Comparison of ENCODE assay signal across 1 cellular context in the genomic region with DNA sequence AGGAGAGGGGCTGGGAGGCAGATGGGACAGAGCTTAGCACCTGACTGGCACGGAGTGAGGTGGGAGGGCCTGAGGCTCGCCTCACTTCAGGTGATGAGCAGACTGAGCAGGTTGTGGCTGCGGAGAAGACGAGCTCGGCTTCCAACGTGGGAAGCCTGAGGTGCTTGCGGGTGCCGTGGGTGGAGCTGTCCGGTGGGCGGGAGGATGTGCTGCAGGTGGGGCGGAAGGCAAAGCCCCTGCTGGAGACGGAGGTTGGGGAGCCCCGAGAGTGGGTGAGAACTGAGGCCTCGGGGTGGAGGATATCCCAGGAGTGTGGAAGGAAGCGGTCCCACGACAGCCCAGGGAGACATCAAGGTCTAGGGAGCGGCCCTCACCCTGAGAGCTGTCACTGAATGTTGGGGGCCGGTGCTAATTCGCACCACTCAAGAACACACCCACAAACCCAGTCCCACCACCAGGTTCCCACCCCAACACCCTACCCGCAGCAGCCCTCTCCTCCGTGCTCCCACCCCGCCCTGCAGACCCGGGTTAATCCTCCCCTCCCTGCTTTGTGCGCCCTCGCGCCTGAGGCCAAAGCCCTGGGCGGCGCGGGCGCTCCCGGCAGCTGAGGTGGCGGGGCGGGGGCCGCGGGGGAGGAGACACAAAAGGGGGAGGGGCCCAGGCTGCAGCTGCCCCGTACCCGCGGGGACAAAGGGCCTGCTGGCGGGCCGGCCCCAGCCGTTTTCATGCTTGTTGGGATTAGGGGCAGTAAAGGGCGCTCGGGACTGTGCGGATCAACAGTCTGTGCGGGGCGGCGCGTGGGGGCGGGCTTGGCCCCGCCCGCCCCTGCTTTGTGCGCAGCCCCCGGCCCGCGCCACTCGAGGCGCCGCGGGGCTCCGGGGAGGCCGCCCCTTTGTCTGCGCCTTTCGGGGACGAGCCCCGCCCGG.
TF ChIP-seq lines count a peak whose summit lies in the region.

No MANE protein-coding gene starts in this region.

TF ChIP-seq in HEK293, 187 proteins besides CTCF, POLR2A, EP300 and RAD21 (continued from another document):
- TF ChIP-seq, protein P1, sequence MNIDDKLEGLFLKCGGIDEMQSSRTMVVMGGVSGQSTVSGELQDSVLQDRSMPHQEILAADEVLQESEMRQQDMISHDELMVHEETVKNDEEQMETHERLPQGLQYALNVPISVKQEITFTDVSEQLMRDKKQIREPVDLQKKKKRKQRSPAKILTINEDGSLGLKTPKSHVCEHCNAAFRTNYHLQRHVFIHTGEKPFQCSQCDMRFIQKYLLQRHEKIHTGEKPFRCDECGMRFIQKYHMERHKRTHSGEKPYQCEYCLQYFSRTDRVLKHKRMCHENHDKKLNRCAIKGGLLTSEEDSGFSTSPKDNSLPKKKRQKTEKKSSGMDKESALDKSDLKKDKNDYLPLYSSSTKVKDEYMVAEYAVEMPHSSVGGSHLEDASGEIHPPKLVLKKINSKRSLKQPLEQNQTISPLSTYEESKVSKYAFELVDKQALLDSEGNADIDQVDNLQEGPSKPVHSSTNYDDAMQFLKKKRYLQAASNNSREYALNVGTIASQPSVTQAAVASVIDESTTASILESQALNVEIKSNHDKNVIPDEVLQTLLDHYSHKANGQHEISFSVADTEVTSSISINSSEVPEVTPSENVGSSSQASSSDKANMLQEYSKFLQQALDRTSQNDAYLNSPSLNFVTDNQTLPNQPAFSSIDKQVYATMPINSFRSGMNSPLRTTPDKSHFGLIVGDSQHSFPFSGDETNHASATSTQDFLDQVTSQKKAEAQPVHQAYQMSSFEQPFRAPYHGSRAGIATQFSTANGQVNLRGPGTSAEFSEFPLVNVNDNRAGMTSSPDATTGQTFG (tag by site-specific recombination; IDR thresholded peaks at IDR 0.05; ENCODE audit: borderline replicate concordance) = no peak
- TF ChIP-seq, protein P2, sequence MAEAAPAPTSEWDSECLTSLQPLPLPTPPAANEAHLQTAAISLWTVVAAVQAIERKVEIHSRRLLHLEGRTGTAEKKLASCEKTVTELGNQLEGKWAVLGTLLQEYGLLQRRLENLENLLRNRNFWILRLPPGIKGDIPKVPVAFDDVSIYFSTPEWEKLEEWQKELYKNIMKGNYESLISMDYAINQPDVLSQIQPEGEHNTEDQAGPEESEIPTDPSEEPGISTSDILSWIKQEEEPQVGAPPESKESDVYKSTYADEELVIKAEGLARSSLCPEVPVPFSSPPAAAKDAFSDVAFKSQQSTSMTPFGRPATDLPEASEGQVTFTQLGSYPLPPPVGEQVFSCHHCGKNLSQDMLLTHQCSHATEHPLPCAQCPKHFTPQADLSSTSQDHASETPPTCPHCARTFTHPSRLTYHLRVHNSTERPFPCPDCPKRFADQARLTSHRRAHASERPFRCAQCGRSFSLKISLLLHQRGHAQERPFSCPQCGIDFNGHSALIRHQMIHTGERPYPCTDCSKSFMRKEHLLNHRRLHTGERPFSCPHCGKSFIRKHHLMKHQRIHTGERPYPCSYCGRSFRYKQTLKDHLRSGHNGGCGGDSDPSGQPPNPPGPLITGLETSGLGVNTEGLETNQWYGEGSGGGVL (tag by site-specific recombination; IDR thresholded peaks at IDR 0.05) = peak; percentile 89
- TF ChIP-seq, protein P3, sequence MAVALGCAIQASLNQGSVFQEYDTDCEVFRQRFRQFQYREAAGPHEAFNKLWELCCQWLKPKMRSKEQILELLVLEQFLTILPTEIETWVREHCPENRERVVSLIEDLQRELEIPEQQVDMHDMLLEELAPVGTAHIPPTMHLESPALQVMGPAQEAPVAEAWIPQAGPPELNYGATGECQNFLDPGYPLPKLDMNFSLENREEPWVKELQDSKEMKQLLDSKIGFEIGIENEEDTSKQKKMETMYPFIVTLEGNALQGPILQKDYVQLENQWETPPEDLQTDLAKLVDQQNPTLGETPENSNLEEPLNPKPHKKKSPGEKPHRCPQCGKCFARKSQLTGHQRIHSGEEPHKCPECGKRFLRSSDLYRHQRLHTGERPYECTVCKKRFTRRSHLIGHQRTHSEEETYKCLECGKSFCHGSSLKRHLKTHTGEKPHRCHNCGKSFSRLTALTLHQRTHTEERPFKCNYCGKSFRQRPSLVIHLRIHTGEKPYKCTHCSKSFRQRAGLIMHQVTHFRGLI (tag by site-specific recombination; IDR thresholded peaks at IDR 0.05) = peak; percentile 69
- TF ChIP-seq ZFP41 (tag by site-specific recombination; IDR thresholded peaks at IDR 0.05; ENCODE audit: borderline replicate concordance) = no peak
- TF ChIP-seq, protein P4, sequence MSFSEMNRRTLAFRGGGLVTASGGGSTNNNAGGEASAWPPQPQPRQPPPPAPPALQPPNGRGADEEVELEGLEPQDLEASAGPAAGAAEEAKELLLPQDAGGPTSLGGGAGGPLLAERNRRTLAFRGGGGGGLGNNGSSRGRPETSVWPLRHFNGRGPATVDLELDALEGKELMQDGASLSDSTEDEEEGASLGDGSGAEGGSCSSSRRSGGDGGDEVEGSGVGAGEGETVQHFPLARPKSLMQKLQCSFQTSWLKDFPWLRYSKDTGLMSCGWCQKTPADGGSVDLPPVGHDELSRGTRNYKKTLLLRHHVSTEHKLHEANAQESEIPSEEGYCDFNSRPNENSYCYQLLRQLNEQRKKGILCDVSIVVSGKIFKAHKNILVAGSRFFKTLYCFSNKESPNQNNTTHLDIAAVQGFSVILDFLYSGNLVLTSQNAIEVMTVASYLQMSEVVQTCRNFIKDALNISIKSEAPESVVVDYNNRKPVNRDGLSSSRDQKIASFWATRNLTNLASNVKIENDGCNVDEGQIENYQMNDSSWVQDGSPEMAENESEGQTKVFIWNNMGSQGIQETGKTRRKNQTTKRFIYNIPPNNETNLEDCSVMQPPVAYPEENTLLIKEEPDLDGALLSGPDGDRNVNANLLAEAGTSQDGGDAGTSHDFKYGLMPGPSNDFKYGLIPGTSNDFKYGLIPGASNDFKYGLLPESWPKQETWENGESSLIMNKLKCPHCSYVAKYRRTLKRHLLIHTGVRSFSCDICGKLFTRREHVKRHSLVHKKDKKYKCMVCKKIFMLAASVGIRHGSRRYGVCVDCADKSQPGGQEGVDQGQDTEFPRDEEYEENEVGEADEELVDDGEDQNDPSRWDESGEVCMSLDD (tag by site-specific recombination; IDR thresholded peaks at IDR 0.05) = no peak; the same call in 1 of the 2 replicates
- TF ChIP-seq, protein P5, sequence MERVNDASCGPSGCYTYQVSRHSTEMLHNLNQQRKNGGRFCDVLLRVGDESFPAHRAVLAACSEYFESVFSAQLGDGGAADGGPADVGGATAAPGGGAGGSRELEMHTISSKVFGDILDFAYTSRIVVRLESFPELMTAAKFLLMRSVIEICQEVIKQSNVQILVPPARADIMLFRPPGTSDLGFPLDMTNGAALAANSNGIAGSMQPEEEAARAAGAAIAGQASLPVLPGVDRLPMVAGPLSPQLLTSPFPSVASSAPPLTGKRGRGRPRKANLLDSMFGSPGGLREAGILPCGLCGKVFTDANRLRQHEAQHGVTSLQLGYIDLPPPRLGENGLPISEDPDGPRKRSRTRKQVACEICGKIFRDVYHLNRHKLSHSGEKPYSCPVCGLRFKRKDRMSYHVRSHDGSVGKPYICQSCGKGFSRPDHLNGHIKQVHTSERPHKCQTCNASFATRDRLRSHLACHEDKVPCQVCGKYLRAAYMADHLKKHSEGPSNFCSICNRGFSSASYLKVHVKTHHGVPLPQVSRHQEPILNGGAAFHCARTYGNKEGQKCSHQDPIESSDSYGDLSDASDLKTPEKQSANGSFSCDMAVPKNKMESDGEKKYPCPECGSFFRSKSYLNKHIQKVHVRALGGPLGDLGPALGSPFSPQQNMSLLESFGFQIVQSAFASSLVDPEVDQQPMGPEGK (tag by site-specific recombination; IDR thresholded peaks at IDR 0.05) = peak; percentile 28; the same call in 1 of the 2 replicates
- no peak for TF ChIP-seq TRIM28 (IDR thresholded peaks at IDR 0.05; ENCODE audit: borderline replicate concordance, low read length)
- TF ChIP-seq, protein P6, sequence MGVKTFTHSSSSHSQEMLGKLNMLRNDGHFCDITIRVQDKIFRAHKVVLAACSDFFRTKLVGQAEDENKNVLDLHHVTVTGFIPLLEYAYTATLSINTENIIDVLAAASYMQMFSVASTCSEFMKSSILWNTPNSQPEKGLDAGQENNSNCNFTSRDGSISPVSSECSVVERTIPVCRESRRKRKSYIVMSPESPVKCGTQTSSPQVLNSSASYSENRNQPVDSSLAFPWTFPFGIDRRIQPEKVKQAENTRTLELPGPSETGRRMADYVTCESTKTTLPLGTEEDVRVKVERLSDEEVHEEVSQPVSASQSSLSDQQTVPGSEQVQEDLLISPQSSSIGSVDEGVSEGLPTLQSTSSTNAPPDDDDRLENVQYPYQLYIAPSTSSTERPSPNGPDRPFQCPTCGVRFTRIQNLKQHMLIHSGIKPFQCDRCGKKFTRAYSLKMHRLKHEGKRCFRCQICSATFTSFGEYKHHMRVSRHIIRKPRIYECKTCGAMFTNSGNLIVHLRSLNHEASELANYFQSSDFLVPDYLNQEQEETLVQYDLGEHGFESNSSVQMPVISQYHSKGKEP (tag by site-specific recombination; IDR thresholded peaks at IDR 0.05) = no peak
- peak; percentile 31; the same call in 1 of the 2 replicates for TF ChIP-seq KLF9 (tag by site-specific recombination; IDR thresholded peaks at IDR 0.05; ENCODE audit: low read depth)
- peak; percentile 71; the same call in 1 of the 2 replicates for TF ChIP-seq ZNF610 (tag by site-specific recombination; IDR thresholded peaks at IDR 0.05; ENCODE audit: borderline replicate concordance)
- no peak for TF ChIP-seq ZNF404 (tag by site-specific recombination; IDR thresholded peaks at IDR 0.05)
- peak; percentile 33 for TF ChIP-seq SP2 (tag by site-specific recombination; IDR thresholded peaks at IDR 0.05)
- peak; percentile 40; the same call in 1 of the 2 replicates for TF ChIP-seq GLIS2 (tag by site-specific recombination; IDR thresholded peaks at IDR 0.05)
- peak; percentile 61 for TF ChIP-seq SP3 (tag by site-specific recombination; IDR thresholded peaks at IDR 0.05)
- no peak for TF ChIP-seq ZNF658 (tag by site-specific recombination; IDR thresholded peaks at IDR 0.05)
- TF ChIP-seq ZNF747 (tag by site-specific recombination; IDR thresholded peaks at IDR 0.05) = no peak
- TF ChIP-seq, protein P7, sequence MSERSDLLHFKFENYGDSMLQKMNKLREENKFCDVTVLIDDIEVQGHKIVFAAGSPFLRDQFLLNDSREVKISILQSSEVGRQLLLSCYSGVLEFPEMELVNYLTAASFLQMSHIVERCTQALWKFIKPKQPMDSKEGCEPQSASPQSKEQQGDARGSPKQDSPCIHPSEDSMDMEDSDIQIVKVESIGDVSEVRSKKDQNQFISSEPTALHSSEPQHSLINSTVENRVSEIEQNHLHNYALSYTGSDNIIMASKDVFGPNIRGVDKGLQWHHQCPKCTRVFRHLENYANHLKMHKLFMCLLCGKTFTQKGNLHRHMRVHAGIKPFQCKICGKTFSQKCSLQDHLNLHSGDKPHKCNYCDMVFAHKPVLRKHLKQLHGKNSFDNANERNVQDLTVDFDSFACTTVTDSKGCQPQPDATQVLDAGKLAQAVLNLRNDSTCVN (tag by site-specific recombination; optimal IDR thresholded peaks at IDR 0.05) = peak; percentile 69
- TF ChIP-seq GLIS1 (tag by site-specific recombination; IDR thresholded peaks at IDR 0.05) = peak; percentile 9; the same call in 1 of the 2 replicates
- no peak for TF ChIP-seq BCL11A (tag by site-specific recombination; IDR thresholded peaks at IDR 0.05; ENCODE audit: low read depth)
- TF ChIP-seq, protein P8, sequence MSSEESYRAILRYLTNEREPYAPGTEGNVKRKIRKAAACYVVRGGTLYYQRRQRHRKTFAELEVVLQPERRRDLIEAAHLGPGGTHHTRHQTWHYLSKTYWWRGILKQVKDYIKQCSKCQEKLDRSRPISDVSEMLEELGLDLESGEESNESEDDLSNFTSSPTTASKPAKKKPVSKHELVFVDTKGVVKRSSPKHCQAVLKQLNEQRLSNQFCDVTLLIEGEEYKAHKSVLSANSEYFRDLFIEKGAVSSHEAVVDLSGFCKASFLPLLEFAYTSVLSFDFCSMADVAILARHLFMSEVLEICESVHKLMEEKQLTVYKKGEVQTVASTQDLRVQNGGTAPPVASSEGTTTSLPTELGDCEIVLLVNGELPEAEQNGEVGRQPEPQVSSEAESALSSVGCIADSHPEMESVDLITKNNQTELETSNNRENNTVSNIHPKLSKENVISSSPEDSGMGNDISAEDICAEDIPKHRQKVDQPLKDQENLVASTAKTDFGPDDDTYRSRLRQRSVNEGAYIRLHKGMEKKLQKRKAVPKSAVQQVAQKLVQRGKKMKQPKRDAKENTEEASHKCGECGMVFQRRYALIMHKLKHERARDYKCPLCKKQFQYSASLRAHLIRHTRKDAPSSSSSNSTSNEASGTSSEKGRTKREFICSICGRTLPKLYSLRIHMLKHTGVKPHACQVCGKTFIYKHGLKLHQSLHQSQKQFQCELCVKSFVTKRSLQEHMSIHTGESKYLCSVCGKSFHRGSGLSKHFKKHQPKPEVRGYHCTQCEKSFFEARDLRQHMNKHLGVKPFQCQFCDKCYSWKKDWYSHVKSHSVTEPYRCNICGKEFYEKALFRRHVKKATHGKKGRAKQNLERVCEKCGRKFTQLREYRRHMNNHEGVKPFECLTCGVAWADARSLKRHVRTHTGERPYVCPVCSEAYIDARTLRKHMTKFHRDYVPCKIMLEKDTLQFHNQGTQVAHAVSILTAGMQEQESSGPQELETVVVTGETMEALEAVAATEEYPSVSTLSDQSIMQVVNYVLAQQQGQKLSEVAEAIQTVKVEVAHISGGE (tag by site-specific recombination; conservative IDR thresholded peaks at IDR 0.05; ENCODE audit: low read depth) = no peak
